ENCODE assay signal across 8 cellular contexts in the genomic region with DNA sequence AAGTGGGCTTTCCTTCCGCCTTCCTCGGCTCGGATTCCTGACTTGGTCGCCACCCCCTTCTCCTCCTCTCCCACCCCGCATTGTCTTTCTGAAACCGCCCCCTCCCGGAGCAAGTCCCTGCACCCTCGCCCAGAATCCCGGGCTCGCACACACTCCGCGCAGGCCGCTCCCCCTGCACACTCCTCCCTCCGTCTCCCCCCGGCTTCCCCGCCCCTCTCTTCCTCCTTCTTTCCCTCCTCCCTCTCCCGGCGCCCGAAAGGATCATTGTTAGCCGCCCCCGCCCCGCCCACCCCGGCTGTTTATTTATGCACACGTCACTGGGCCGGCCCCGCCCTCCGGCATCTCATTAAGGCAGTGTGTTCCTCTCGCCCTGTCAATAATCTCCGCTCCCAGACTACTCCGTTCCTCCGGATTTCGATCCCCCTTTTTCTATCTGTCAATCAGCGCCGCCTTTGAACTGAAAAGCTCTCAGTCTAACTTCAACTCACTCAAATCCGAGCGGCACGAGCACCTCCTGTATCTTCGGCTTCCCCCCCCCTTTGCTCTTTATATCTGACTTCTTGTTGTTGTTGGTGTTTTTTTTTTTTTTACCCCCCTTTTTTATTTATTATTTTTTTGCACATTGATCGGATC. TPM values are rescaled to one million over a fixed set of nuclear protein-coding genes. Genes with fewer than 3 reads are reported as not detected.
A peak's percentile ranks its signal among the peaks of the same experiment; 100 is the strongest.
DNase-seq lines count a peak whose midpoint lies in the region; ATAC-seq and TF ChIP-seq lines count a peak whose summit lies in the region.

A gene (plus strand): TSS at position 373 of the 633 bp plus-strand sequence. CDS start 510 bp downstream, outside the sequence.

- peak within 1 kb of the TSS; percentile 98 for H3K27ac ChIP-seq in HUES48 (ENCODE audit: low read depth, low read length)
- peak within 1 kb of the TSS; percentile 90 for H3K27ac ChIP-seq in lower lobe of right lung

- H3K4me3 ChIP-seq in HUES48 (ENCODE audit: low read depth, low read length) = peak within 1 kb of the TSS; percentile 89
- H3K4me3 ChIP-seq in endocrine pancreas (ENCODE audit: control insufficient read depth, insufficient read depth, low read length) = peak within 1 kb of the TSS; percentile 83
- peak within 1 kb of the TSS; percentile 78 for H3K4me3 ChIP-seq in lower lobe of right lung

- H3K9ac ChIP-seq in HUES48 (ENCODE audit: low read depth, low read length) (peak within 1 kb of the TSS; percentile 87), endocrine pancreas (ENCODE audit: control insufficient read depth, insufficient read depth, low read length) (peak within 1 kb of the TSS; percentile 70)

- H3K36me3 ChIP-seq in HUES48 (ENCODE audit: control insufficient read depth, insufficient read depth, low read length) (0 out of 2 replicates have a peak, but pooled peaks cover 7% of the 10 kb centered on the region), endocrine pancreas (ENCODE audit: control insufficient read depth, insufficient read depth, low read length) (no peaks in the 10 kb centered on the region), lower lobe of right lung (no peaks in the 10 kb centered on the region)

- H3K27me3 ChIP-seq in HUES48 (ENCODE audit: control insufficient read depth, insufficient read depth, low read length) = no peaks in the 10 kb centered on the region
- H3K27me3 ChIP-seq in endocrine pancreas (ENCODE audit: control insufficient read depth, insufficient read depth, low read length) = no peaks in the 10 kb centered on the region
- no peaks in the 10 kb centered on the region for H3K27me3 ChIP-seq in lower lobe of right lung (ENCODE audit: low read depth)

- ATAC-seq in lower lobe of right lung (peak; percentile 90 to 95), GM21526 (IDR thresholded peaks at IDR 0.05; ENCODE audit: low FRiP score, unreplicated experiment) (no peak)

- H3K4me1 ChIP-seq in HUES48 (ENCODE audit: control insufficient read depth, insufficient read depth, low read length) (peaks cover 46% of the 10 kb centered on the region), endocrine pancreas (ENCODE audit: control insufficient read depth, insufficient read depth, low read length) (peaks cover 6% of the 10 kb centered on the region), lower lobe of right lung (peaks cover 37% of the 10 kb centered on the region)

- TF ChIP-seq CTCF in lower lobe of right lung (IDR thresholded peaks at IDR 0.05) = no peak

- intact Hi-C loops in lower lobe of right lung (cut with DNase I) = no loop called here

- H3K9me3 ChIP-seq in HUES48 (ENCODE audit: control insufficient read depth, insufficient read depth, low read length) (no peaks in the 10 kb centered on the region), endocrine pancreas (ENCODE audit: control insufficient read depth, low read length) (no peaks in the 10 kb centered on the region), lower lobe of right lung (no peaks in the 10 kb centered on the region)

- DNase-seq in GM04504 (ENCODE audit: low read depth) (peak; percentile 96), NOMO-1 (lab: John Stamatoyannopoulos, UW; ENCODE audit: unreplicated experiment in 2 of 2) (peak; percentile 89 to 94), lower lobe of right lung (peak; percentile 97)
- peak; percentile 30 for DNase-seq in activated CD8-positive, alpha-beta memory T cell treated with anti-CD3 and anti-CD28 coated beads, Interleukin-2, amount 50 U/mL, for 1 hour (ENCODE audit: extremely low read depth)
- peak; percentile 44 for DNase-seq in stimulated activated CD8-positive, alpha-beta memory T cell treated with anti-CD3 and anti-CD28 coated beads, Interleukin-12 subunit alpha, Interleukin-12 subunit beta, amount 100 ng/mL, for 1 hour (ENCODE audit: low read depth)

RNA-seq across cellular contexts. Expression of the gene that starts here (rescaled TPM):
- total RNA-seq in lower lobe of right lung = 71.2 TPM

Comparison
In these comparisons a context has a peak if more than half of its experiments do, and no peak if none do; other contexts are left out.
1. DNase-seq: peak in every context shown above with its lines; median percentile 97 in lower lobe of right lung; 96 in GM04504; 92 in NOMO-1; 44 in stimulated activated CD8-positive, alpha-beta memory T cell treated with anti-CD3 and anti-CD28 coated beads, Interleukin-12 subunit alpha, Interleukin-12 subunit beta, amount 100 ng/mL, for 1 hour; 30 in activated CD8-positive, alpha-beta memory T cell treated with anti-CD3 and anti-CD28 coated beads, Interleukin-2, amount 50 U/mL, for 1 hour.